ENCODE assay signal across 23 cellular contexts in genomic region chr1:94279462-94279861, GRCh38. TPM values are rescaled to one million over a fixed set of nuclear protein-coding genes. Genes with fewer than 3 reads are reported as not detected.
DNase-seq lines count a peak whose midpoint lies in the region; ATAC-seq, FAIRE-seq and TF ChIP-seq lines count a peak whose summit lies in the region.
"Had no signal": no experiment of that assay in that cellular context is flagged by ENCODE, and none has a peak within 500 bp of the region (broad histone marks: within the 10 kb centered on the region; RNA-seq: fewer than 3 reads in every experiment).

No MANE protein-coding gene starts in this region.

- intact Hi-C loops in HCT116 (cut with micrococcal nuclease): no loop called here

- no TSS peak for BruUV-seq in HCT116 (replicated peaks; lab: Mats Ljungman, UMichigan)

- no peak for TF ChIP-seq RAD21 in HCT116 (IDR thresholded peaks at IDR 0.05; ENCODE audit: low read depth)

- H3K9me2 ChIP-seq in GM23248 (ENCODE audit: insufficient read depth): no peaks in the 10 kb centered on the region
- no peaks in the 10 kb centered on the region for H3K9me2 ChIP-seq in HCT116 (ENCODE audit: insufficient read depth)

- POLR2A ChIA-PET in HCT116 (lab: Charles Lee): no interaction called here

- H2AFZ ChIP-seq in GM23248 (no peak overlapping the region), HCT116 (ENCODE audit: low read depth, low read length, poor library complexity, severe bottlenecking) (peak overlapping the region; percentile 43)

- DNase-seq in GM23248 (peak; percentile 46), HCT116 (ENCODE audit: low read depth, low spot score) (no peak), adipocyte (ENCODE audit: low read depth) (no peak), HTR-8/SVneo (ENCODE audit: insufficient read length, low spot score) (no peak), AG08395 (ENCODE audit: low spot score) (no peak)
- DNase-seq: BE2C; C1 segment of cervical spinal cord; CD4-positive, CD25-positive, alpha-beta regulatory T cell; CD8-positive, alpha-beta memory T cell; COR-L47; DMS 273 treated with DMSO at 0.1 percent for 48 hours; DMS53; DND-41; GDM1; Karpas-422; KBM-7 had no signal

- H3K4me2 ChIP-seq in GM23248 (ENCODE audit: unreplicated experiment) (no peak overlapping the region), HCT116 (ENCODE audit: low read length) (no peak overlapping the region)

- H3K4me1 ChIP-seq in GM23248 (ENCODE audit: insufficient read depth) (peaks cover 12% of the 10 kb centered on the region), HCT116 (ENCODE audit: control insufficient read depth in 1 of 2, insufficient read depth in 2 of 2, low read length in 2 of 2) (peaks cover 30 to 65% of the 10 kb centered on the region in 2 experiments), adipocyte (ENCODE audit: control insufficient read depth, insufficient read depth, low read length) (peaks cover 84% of the 10 kb centered on the region), subcutaneous abdominal adipose tissue (ENCODE audit: control insufficient read depth in 5 of 5, insufficient read depth in 5 of 5, low read length in 5 of 5) (peaks cover 3 to 47% (median 40%) of the 10 kb centered on the region in 5 donors)
- H3K4me1 ChIP-seq: BE2C, HAP-1 had no signal

- RAD21 ChIA-PET in HCT116 (lab: Charles Lee; ENCODE audit: low non-redundant PET in 1 of 2, low total read pairs in 2 of 2, uncharacterized antibody in 2 of 2, unreplicated experiment in 2 of 2): no interaction called here

- no peaks in the 10 kb centered on the region for H3K9me3 ChIP-seq in GM23248 (ENCODE audit: low read depth)
- no peaks in the 10 kb centered on the region for H3K9me3 ChIP-seq in HCT116 (ENCODE audit: control insufficient read depth in 1 of 2, insufficient read depth in 1 of 2, low read depth in 1 of 2, low read length in 2 of 2)
- H3K9me3 ChIP-seq in adipocyte (ENCODE audit: control insufficient read depth, low read length): no peaks in the 10 kb centered on the region
- no peaks in the 10 kb centered on the region for H3K9me3 ChIP-seq in subcutaneous abdominal adipose tissue (ENCODE audit: control insufficient read depth in 5 of 5, low read length in 5 of 5)
- H3K9me3 ChIP-seq: BE2C, HAP-1 had no signal

- WGBS in GM23248 (ENCODE audit: low coverage in 1 of 2, low lambda C conversion rate in 2 of 2, missing lambda C conversion rate in 2 of 2), 2 experiments: 89 to 94% methylated on average over 1 of the region's 1 CpG

- no peak for TF ChIP-seq POLR2A in HCT116 (IDR thresholded peaks at IDR 0.05; ENCODE audit: borderline replicate concordance, extremely low read depth, insufficient read depth, insufficient read length)

- H3K4me3 ChIP-seq in GM23248 (no peak overlapping the region), HCT116 (replicated peaks in 1 of 2; ENCODE audit: low read depth in 1 of 2, low read length in 2 of 2) (no peak overlapping the region), adipocyte (ENCODE audit: low read length) (peak overlapping the region; percentile 8), subcutaneous abdominal adipose tissue (ENCODE audit: low read depth in 1 of 5, low read length in 5 of 5) (no peak overlapping the region)
- H3K4me3 ChIP-seq: HAP-1 had no signal

- ATAC-seq in HCT116 (no peak), HG03280 (IDR thresholded peaks at IDR 0.05; ENCODE audit: unreplicated experiment) (no peak)

- H3K27me3 ChIP-seq in GM23248 (replicated peaks; ENCODE audit: insufficient read depth) (no peaks in the 10 kb centered on the region), HCT116 (ENCODE audit: insufficient read depth, low read length) (no peaks in the 10 kb centered on the region), adipocyte (replicated peaks; ENCODE audit: control insufficient read depth, insufficient read depth, low read length) (no peaks in the 10 kb centered on the region), subcutaneous abdominal adipose tissue (ENCODE audit: control insufficient read depth in 5 of 5, insufficient read depth in 4 of 5, low read length in 5 of 5) (no peaks in the 10 kb centered on the region)
- H3K27me3 ChIP-seq: BE2C had no signal

- H4K20me1 ChIP-seq in GM23248 (ENCODE audit: insufficient read depth) (no peaks in the 10 kb centered on the region), HCT116 (ENCODE audit: insufficient read depth) (no peaks in the 10 kb centered on the region)

- no peak for TF ChIP-seq CTCF in HCT116 (IDR thresholded peaks at IDR 0.05 in 2 of 3, conservative IDR thresholded peaks at IDR 0.05 in 1 of 3; ENCODE audit: borderline replicate concordance in 1 of 3, insufficient read depth in 1 of 3, low read depth in 2 of 3, low read length in 2 of 3)

- H3K79me2 ChIP-seq in GM23248 (ENCODE audit: insufficient read depth): no peaks in the 10 kb centered on the region
- no peaks in the 10 kb centered on the region for H3K79me2 ChIP-seq in HCT116 (ENCODE audit: insufficient read depth, low read length)

- H3K9ac ChIP-seq in GM23248 (no peak overlapping the region), HCT116 (ENCODE audit: low read length) (no peak overlapping the region), adipocyte (ENCODE audit: low read length) (peak overlapping the region; percentile 11), subcutaneous abdominal adipose tissue (ENCODE audit: low read length in 5 of 5) (no peak overlapping the region)

- H3F3A ChIP-seq in GM23248 (ENCODE audit: insufficient read depth): peaks cover 5% of the 10 kb centered on the region; the same call in 1 of the 2 replicates

- H3K27ac ChIP-seq in GM23248 (no peak overlapping the region), HCT116 (ENCODE audit: low read depth, low read length) (no peak overlapping the region), subcutaneous abdominal adipose tissue (ENCODE audit: low read depth, low read length) (peak overlapping the region; percentile 44)

- H3K36me3 ChIP-seq in GM23248 (ENCODE audit: low read depth): no peaks in the 10 kb centered on the region
- H3K36me3 ChIP-seq in HCT116 (ENCODE audit: control insufficient read depth in 1 of 2, insufficient read depth in 2 of 2, low read length in 2 of 2): no peaks in the 10 kb centered on the region
- H3K36me3 ChIP-seq in adipocyte (ENCODE audit: control insufficient read depth, insufficient read depth, low read length, severe bottlenecking): no peaks in the 10 kb centered on the region
- H3K36me3 ChIP-seq in subcutaneous abdominal adipose tissue (ENCODE audit: control insufficient read depth in 5 of 5, insufficient read depth in 5 of 5, low read length in 5 of 5): no peaks in the 10 kb centered on the region
- H3K36me3 ChIP-seq: BE2C, HAP-1 had no signal

- CTCF ChIA-PET in HCT116 (lab: Charles Lee): no interaction called here

- in situ Hi-C loops in GM23248 (cut with MboI): no loop called here

- FAIRE-seq in HTR-8/SVneo (lab: Jason Lieb, UNC): no peak
- FAIRE-seq: GM12892, GM18507, H1 had no signal

TF ChIP-seq in HCT116, 20 proteins besides CTCF, POLR2A, EP300 and RAD21:
- TF ChIP-seq EZH2phosphoT487 (IDR thresholded peaks at IDR 0.05; ENCODE audit: borderline replicate concordance) (no peak), POLR2AphosphoS5 (IDR thresholded peaks at IDR 0.05; ENCODE audit: low read depth, low read length) (no peak), ZFX (IDR thresholded peaks at IDR 0.05) (no peak), SIN3A (IDR thresholded peaks at IDR 0.05; ENCODE audit: low read depth) (no peak)

RNA-seq across cellular contexts. Expression of gene ARHGAP29, which starts 42.1 kb away (rescaled TPM):
- 114 and 120 TPM in 2 replicates for total RNA-seq in GM23248 (2014; rRNA removed; shearing (Covaris generic))
- 145 and 152 TPM in 2 replicates for polyA plus RNA-seq in GM23248 (2016; fragmentation: Nextera tagmentation; extraction: Ambion mirVana)
- total RNA-seq in HCT116 (2021; ENCODE audit: unreplicated experiment): 128 TPM
- 29.0 and 40.6 TPM in 2 replicates for polyA plus RNA-seq in HCT116 (2012)
- total RNA-seq: CD4-positive, CD25-positive, alpha-beta regulatory T cell; CD8-positive, alpha-beta memory T cell had no signal
- polyA plus RNA-seq: CD4-positive, CD25-positive, alpha-beta regulatory T cell; CD8-positive, alpha-beta memory T cell; IgD-negative memory B cell had no signal
